Comparison of ENCODE assay signal across 8 cellular contexts in the genomic region with DNA sequence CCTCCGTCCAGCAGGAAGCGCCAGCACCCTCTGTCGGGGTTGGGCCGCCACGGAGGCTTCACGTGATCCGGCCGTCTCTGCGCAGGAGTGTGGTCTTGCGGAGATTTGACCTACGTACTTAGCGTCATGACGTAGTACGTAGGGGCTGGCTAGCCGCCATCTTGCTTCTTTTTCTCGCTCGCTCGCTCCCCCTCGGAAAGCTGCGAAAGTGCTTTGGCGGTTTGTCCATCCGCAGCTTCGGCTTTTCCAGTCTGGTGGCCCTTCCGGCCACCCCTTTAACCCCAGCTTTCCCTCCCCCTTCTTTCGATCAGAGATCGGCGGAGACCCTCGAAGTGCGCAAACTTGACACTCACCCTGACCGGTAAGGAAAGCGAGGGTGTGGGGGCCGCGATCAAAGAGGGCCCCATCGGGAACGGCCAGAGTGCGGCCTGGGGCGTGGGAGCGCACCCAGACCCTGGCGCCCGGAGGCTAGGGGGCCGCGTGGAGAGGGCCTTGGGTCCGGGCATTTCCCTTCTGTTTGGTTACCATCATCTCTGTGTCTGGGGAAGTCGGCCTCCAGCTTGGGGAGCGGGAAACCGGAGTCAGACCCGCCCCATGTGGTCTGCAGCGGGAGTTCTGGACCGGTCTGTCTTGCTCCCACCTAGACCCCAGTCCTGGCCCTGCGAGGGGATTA. TPM values are rescaled to one million over a fixed set of nuclear protein-coding genes. Genes with fewer than 3 reads are reported as not detected.
DNase-seq lines count a peak whose midpoint lies in the region; ATAC-seq and TF ChIP-seq lines count a peak whose summit lies in the region.

A gene (plus strand): TSS at position 156 of the 673 bp plus-strand sequence. CDS start 26,559 bp downstream, outside the sequence.

- H4K20me1 ChIP-seq in DND-41 (ENCODE audit: insufficient read depth, low read length) (peaks cover 50% of the 10 kb centered on the region), Karpas-422 (ENCODE audit: insufficient read depth, low read depth, low read length) (peaks cover 49% of the 10 kb centered on the region)

- H3K4me3 ChIP-seq in DND-41 (ENCODE audit: low read depth in 1 of 2, low read length in 2 of 2) (peak within 1 kb of the TSS; percentile 93 to 94), Karpas-422 (ENCODE audit: low read length) (peak within 1 kb of the TSS; percentile 100)
- H3K4me3 ChIP-seq in naive thymus-derived CD4-positive, alpha-beta T cell (ENCODE audit: low read length) = peak within 1 kb of the TSS; percentile 93

- H3K4me1 ChIP-seq in DND-41 (ENCODE audit: insufficient read depth, low read length) = peaks cover 37% of the 10 kb centered on the region
- peaks cover 43% of the 10 kb centered on the region for H3K4me1 ChIP-seq in Karpas-422 (ENCODE audit: low read length)
- H3K4me1 ChIP-seq in naive thymus-derived CD4-positive, alpha-beta T cell (ENCODE audit: control insufficient read depth in 2 of 2, insufficient read depth in 2 of 2, low read length in 2 of 2) = peaks cover 34 to 46% of the 10 kb centered on the region in 2 donors

- H3K27me3 ChIP-seq in DND-41 (ENCODE audit: insufficient read depth, low read length, poor library complexity) (no peaks in the 10 kb centered on the region), Karpas-422 (ENCODE audit: low read length) (no peaks in the 10 kb centered on the region)
- no peaks in the 10 kb centered on the region for H3K27me3 ChIP-seq in naive thymus-derived CD4-positive, alpha-beta T cell (ENCODE audit: control insufficient read depth in 2 of 2, insufficient read depth in 2 of 2, low read length in 2 of 2)

- H3K79me2 ChIP-seq in DND-41 (ENCODE audit: insufficient read depth, low read length) (peaks cover 59% of the 10 kb centered on the region), Karpas-422 (ENCODE audit: low read length) (peaks cover 52% of the 10 kb centered on the region)

- H3K36me3 Mint-ChIP-seq in naive thymus-derived CD4-positive, alpha-beta T cell = peaks cover 0 to 11% (median 5%) of the 10 kb centered on the region in 5 donors

- H3K4me2 ChIP-seq in DND-41 (ENCODE audit: insufficient read depth, low read length) (peak within 1 kb of the TSS; percentile 95), Karpas-422 (ENCODE audit: low read depth, low read length, poor library complexity, severe bottlenecking) (peak within 1 kb of the TSS; percentile 93)

- peak within 1 kb of the TSS; percentile 92 to 100 (median 97) for H3K27ac Mint-ChIP-seq in naive thymus-derived CD4-positive, alpha-beta T cell

- peaks cover 0 to 5% (median 0%) of the 10 kb centered on the region in 11 donors for H3K9me3 Mint-ChIP-seq in naive thymus-derived CD4-positive, alpha-beta T cell

- H3K36me3 ChIP-seq in DND-41 (ENCODE audit: insufficient read depth, low read length) = peaks cover 18% of the 10 kb centered on the region
- peaks cover 29% of the 10 kb centered on the region for H3K36me3 ChIP-seq in Karpas-422 (ENCODE audit: insufficient read depth, low read length)
- peaks cover 0 to 5% (median 5%) of the 10 kb centered on the region in 3 experiments for H3K36me3 ChIP-seq in naive thymus-derived CD4-positive, alpha-beta T cell (ENCODE audit: control insufficient read depth in 2 of 3, insufficient read depth in 3 of 3, low read length in 3 of 3)

- H3K4me1 Mint-ChIP-seq in naive thymus-derived CD4-positive, alpha-beta T cell = peaks cover 39 to 54% (median 49%) of the 10 kb centered on the region in 7 donors

- intact Hi-C loops in naive thymus-derived CD4-positive, alpha-beta T cell (cut with micrococcal nuclease) = loop anchor here (1.0 to 10.0 kb wide), 26 partner anchors 10 to 1998 kb away; a partner anchor contains a TSS

- no peaks in the 10 kb centered on the region for H3K9me2 ChIP-seq in Karpas-422 (replicated peaks; ENCODE audit: insufficient read depth, low read length)

- H3K27ac ChIP-seq in DND-41 (ENCODE audit: low read length) (peak within 1 kb of the TSS; percentile 82), Karpas-422 (ENCODE audit: low read length) (peak within 1 kb of the TSS; percentile 92)
- peak within 1 kb of the TSS; percentile 99 for H3K27ac ChIP-seq in naive thymus-derived CD4-positive, alpha-beta T cell (ENCODE audit: low read depth, low read length)

- DNase-seq in DND-41 (peak; percentile 94), Karpas-422 (peak; percentile 98), RPMI7951 (ENCODE audit: low read depth) (peak; percentile 96), fibroblast of gingiva (ENCODE audit: low read depth) (peak; percentile 98)
- DNase-seq in activated T-helper 1 cell treated with anti-CD3 and anti-CD28 coated beads, Interleukin-2, amount 50 U/mL, for 16 hours (ENCODE audit: low read depth in 1 of 2, low spot score in 1 of 2) = peak; percentile 85 to 88
- peak; percentile 80 to 95 (median 94) for DNase-seq in naive thymus-derived CD4-positive, alpha-beta T cell
- DNase-seq in stimulated activated naive CD4-positive, alpha-beta T cell (lab: John Stamatoyannopoulos, UW) = peak; percentile 83 to 94 (median 92)

- CTCF ChIA-PET in naive thymus-derived CD4-positive, alpha-beta T cell (lab: Charles Lee) = interaction anchor here (0.9 to 1.6 kb wide), 8 partner anchors 8 to 1592 kb away, joined by 3 to 10 read pairs (median 3); a partner anchor contains a TSS

- peak within 1 kb of the TSS; percentile 88 for H2AFZ ChIP-seq in DND-41 (ENCODE audit: low read depth, low read length)
- peak within 1 kb of the TSS; percentile 95 for H2AFZ ChIP-seq in Karpas-422 (ENCODE audit: low read length)

- ATAC-seq in DND-41 (ENCODE audit: insufficient read depth, low read depth) = peak; percentile 90
- ATAC-seq in GM21786 (IDR thresholded peaks at IDR 0.05; ENCODE audit: unreplicated experiment) = peak; percentile 97
- peak; percentile 93 for ATAC-seq in naive thymus-derived CD4-positive, alpha-beta T cell

- POLR2A ChIA-PET in naive thymus-derived CD4-positive, alpha-beta T cell (lab: Charles Lee) = interaction anchor here (0.6 to 2.9 kb wide), 21 partner anchors 11 to 1992 kb away, joined by 3 to 19 read pairs (median 4); a partner anchor contains a TSS

- H3K9ac ChIP-seq in DND-41 (ENCODE audit: low read depth, low read length) (peak within 1 kb of the TSS; percentile 97), Karpas-422 (ENCODE audit: low read length) (peak within 1 kb of the TSS; percentile 100)

- no peaks in the 10 kb centered on the region for H3K27me3 Mint-ChIP-seq in naive thymus-derived CD4-positive, alpha-beta T cell

- peak within 1 kb of the TSS; percentile 83 to 99 (median 96) for H3K4me3 Mint-ChIP-seq in naive thymus-derived CD4-positive, alpha-beta T cell

- TF ChIP-seq CTCF in DND-41 (IDR thresholded peaks at IDR 0.05; ENCODE audit: borderline replicate concordance, extremely low read depth, low read length, poor library complexity, severe bottlenecking) = peak; percentile 89

- H3K9me3 ChIP-seq in DND-41 (ENCODE audit: insufficient read depth, low read length, severe bottlenecking) (no peaks in the 10 kb centered on the region), Karpas-422 (ENCODE audit: low read length) (no peaks in the 10 kb centered on the region)
- no peaks in the 10 kb centered on the region for H3K9me3 ChIP-seq in naive thymus-derived CD4-positive, alpha-beta T cell (ENCODE audit: control insufficient read depth in 2 of 3, low read length in 3 of 3)

RNA-seq across cellular contexts. Expression of the gene that starts here (rescaled TPM):
- 69.0 and 111 TPM in 2 replicates for total RNA-seq in Karpas-422 (2014; rRNA removed; shearing (Covaris generic); ENCODE audit: low replicate concordance)
- 19.9 and 30.3 TPM in 2 replicates for total RNA-seq in RPMI7951 (2014; rRNA removed; shearing (Covaris generic))
- 100 to 1,000 TPM; 256 to 341 (median 293) TPM for total RNA-seq in naive thymus-derived CD4-positive, alpha-beta T cell
- polyA plus RNA-seq in naive thymus-derived CD4-positive, alpha-beta T cell = 100 to 1,000 TPM in 1 of 2 donors, 10 to 100 TPM in 1; 45.2 to 107 TPM

Comparison
In these comparisons a context has a peak if more than half of its experiments do, and no peak if none do; other contexts are left out.
1. Peak in every context shown above with its lines: DNase-seq, ATAC-seq, H3K4me3 ChIP-seq and H3K27ac ChIP-seq.